ENCODE assay signal across 2 cellular contexts in the genomic region with DNA sequence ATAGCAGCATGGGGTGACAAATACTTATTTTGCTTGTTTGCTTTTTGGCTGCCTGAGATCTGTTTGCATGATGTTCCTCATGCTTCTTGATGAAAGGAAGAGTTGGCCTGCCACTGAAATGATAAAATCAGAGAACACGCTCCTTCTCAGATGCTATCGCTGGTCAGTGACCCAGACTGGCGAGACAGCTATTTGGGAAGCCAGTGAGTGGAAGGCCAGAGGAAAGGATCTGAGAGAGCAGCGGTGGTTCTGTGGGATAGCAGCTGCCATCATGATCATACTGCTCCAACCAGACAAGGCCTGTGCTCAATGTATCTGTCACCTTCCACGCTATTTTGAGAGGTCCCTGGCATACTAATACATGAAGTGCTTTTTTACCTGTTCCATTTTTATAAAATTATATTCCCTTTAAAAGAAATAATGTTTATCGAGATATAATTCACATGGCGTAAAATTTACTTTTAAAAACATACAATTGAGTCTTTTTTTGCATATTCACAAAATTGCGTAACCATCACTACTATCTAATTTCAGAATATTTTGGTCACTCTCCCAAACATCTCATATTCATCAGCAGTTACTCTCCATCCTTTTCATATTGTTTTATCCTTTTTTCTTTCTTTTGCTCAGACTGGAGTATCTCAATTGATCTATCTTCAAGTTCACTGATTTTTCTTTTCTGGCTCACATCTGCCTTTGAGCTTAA.
A peak's percentile ranks its signal among the peaks of the same experiment; 100 is the strongest.
TF ChIP-seq lines count a peak whose summit lies in the region.

No MANE protein-coding gene starts in this region.

TF ChIP-seq in IMR-90, 13 proteins besides CTCF, POLR2A, EP300 and RAD21:
- TF ChIP-seq BHLHE40 (IDR thresholded peaks at IDR 0.05; ENCODE audit: low read depth, low read length) = no peak
- peak; percentile 75 for TF ChIP-seq CEBPB (IDR thresholded peaks at IDR 0.05; ENCODE audit: low read depth, low read length)
- no peak for TF ChIP-seq CHD1 (IDR thresholded peaks at IDR 0.05; ENCODE audit: low read depth, low read length)
TF ChIP-seq in IMR-90: peak in this region for 1.

TF ChIP-seq in endothelial cell of umbilical vein, 7 proteins besides CTCF, POLR2A, EP300 and RAD21:
- TF ChIP-seq FOS (IDR thresholded peaks at IDR 0.05; ENCODE audit: borderline replicate concordance, insufficient read depth, low read length) (no peak), MYC (IDR thresholded peaks at IDR 0.05; ENCODE audit: low read depth, low read length) (no peak), JUN (IDR thresholded peaks at IDR 0.05; ENCODE audit: borderline replicate concordance, insufficient read depth, insufficient read length, low read depth) (no peak), POLR2AphosphoS5 (IDR thresholded peaks at IDR 0.05; ENCODE audit: insufficient read depth, low read depth, low read length) (no peak), EZH2 (IDR thresholded peaks at IDR 0.05; ENCODE audit: borderline replicate concordance, low read depth, low read length, severe bottlenecking) (no peak), GATA2 (IDR thresholded peaks at IDR 0.05; ENCODE audit: insufficient read depth, insufficient read length, low read depth, low read length) (no peak)
- TF ChIP-seq, protein P1, sequence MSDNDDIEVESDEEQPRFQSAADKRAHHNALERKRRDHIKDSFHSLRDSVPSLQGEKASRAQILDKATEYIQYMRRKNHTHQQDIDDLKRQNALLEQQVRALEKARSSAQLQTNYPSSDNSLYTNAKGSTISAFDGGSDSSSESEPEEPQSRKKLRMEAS (IDR thresholded peaks at IDR 0.05; ENCODE audit: insufficient read depth, insufficient read length) = no peak
TF ChIP-seq in endothelial cell of umbilical vein: peak in this region for 0.
